In genomic region chr11:90250970-90251369, GRCh38 we compare ENCODE assay signal across 1 cellular context.
TF ChIP-seq lines count a peak whose summit lies in the region.

No MANE protein-coding gene starts in this region.

TF ChIP-seq in GM23338, 12 proteins besides CTCF, POLR2A, EP300 and RAD21 (continued from another document):
- TF ChIP-seq REST (IDR thresholded peaks at IDR 0.05; ENCODE audit: unreplicated experiment): no peak
- no peak for TF ChIP-seq ZNF331 (CRISPR knock-in tag; IDR thresholded peaks at IDR 0.05; ENCODE audit: low read depth)
- no peak for TF ChIP-seq POLR2AphosphoS5 (IDR thresholded peaks at IDR 0.05; ENCODE audit: low read depth)
- no peak for TF ChIP-seq STAT1 (IDR thresholded peaks at IDR 0.05; ENCODE audit: unreplicated experiment)
- TF ChIP-seq CREB1 (CRISPR knock-in tag; IDR thresholded peaks at IDR 0.05; ENCODE audit: low read depth): no peak
